Comparison of ENCODE assay signal across 27 cellular contexts in the genomic region with DNA sequence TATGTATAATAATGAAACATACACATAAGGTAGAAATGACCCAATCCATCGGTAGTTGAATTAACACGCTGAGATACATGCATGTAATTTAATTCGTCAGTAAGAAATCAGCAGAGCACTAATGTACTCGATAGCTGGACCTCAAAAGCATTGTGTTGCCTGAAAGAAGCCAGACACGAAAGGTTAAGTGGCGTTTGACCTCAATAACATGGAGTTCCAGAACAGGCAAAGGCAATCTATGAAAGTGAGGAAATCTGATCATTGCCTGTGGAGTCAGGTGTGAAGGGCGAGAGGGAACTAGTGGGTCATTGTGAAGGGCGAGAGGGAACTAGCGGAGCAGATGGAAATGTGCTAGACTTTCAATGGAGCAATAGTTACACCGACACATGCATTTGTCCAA.
"Had no signal": no experiment of that assay in that cellular context is flagged by ENCODE, and none has a peak within 500 bp of the region (broad histone marks: within the 10 kb centered on the region; RNA-seq: fewer than 3 reads in every experiment).

No MANE protein-coding gene starts in this region.

- H3K4me1 ChIP-seq: left lung, suprapubic skin, tibial artery, upper lobe of right lung, uterus had no signal

- ATAC-seq: left lung; mucosa of descending colon; naive thymus-derived CD4-positive, alpha-beta T cell; right cardiac atrium; sciatic nerve; stimulated activated effector memory CD8-positive, alpha-beta T cell treated with anti-CD3 and anti-CD28 coated beads, Interleukin-12 subunit alpha, Interleukin-12 subunit beta, amount 100 ng/mL, for 72 hours; upper lobe of right lung had no signal

- H3K4me3 Mint-ChIP-seq: immature natural killer cell; naive thymus-derived CD4-positive, alpha-beta T cell; natural killer cell treated with Interleukin-12 subunit alpha and Interleukin-12 subunit beta and Interleukin-15 and Interleukin-18, amount 100 ng/mL, for 72 hours; stimulated activated effector memory CD8-positive, alpha-beta T cell treated with anti-CD3 and anti-CD28 coated beads, Interleukin-12 subunit alpha, Interleukin-12 subunit beta, amount 100 ng/mL, for 72 hours; stimulated activated naive CD8-positive, alpha-beta T cell treated with anti-CD3 and anti-CD28 coated beads, Interleukin-15, Interleukin-2, amounts not matched to agents 100 ng/mL and 50 ng/mL, for 24 hours had no signal

- H3K36me3 ChIP-seq: left lung, ovary, suprapubic skin, thoracic aorta, tibial artery, upper lobe of right lung, uterus had no signal

- H3K9me3 Mint-ChIP-seq: immature natural killer cell; natural killer cell treated with Interleukin-12 subunit alpha and Interleukin-12 subunit beta and Interleukin-15 and Interleukin-18, amount 100 ng/mL, for 72 hours; stimulated activated effector memory CD8-positive, alpha-beta T cell treated with anti-CD3 and anti-CD28 coated beads, Interleukin-12 subunit alpha, Interleukin-12 subunit beta, amount 100 ng/mL, for 72 hours; stimulated activated naive CD8-positive, alpha-beta T cell treated with anti-CD3 and anti-CD28 coated beads, Interleukin-15, Interleukin-2, amounts not matched to agents 100 ng/mL and 50 ng/mL, for 24 hours had no signal

- H3K27me3 ChIP-seq: ovary, suprapubic skin, tibial artery, upper lobe of right lung, uterus had no signal

- H3K27me3 Mint-ChIP-seq: progenitor cell of endocrine pancreas; stimulated activated naive CD8-positive, alpha-beta T cell treated with anti-CD3 and anti-CD28 coated beads, Interleukin-15, Interleukin-2, amounts not matched to agents 100 ng/mL and 50 ng/mL, for 24 hours had no signal

- H3K4me3 ChIP-seq: left lung, lung, mucosa of descending colon, ovary, skin epidermis, suprapubic skin, thoracic aorta, tibial artery, upper lobe of right lung, uterus had no signal

- H3K27ac Mint-ChIP-seq: immature natural killer cell; naive thymus-derived CD4-positive, alpha-beta T cell; natural killer cell treated with Interleukin-12 subunit alpha and Interleukin-12 subunit beta and Interleukin-15 and Interleukin-18, amount 100 ng/mL, for 72 hours; progenitor cell of endocrine pancreas; stimulated activated effector memory CD8-positive, alpha-beta T cell treated with anti-CD3 and anti-CD28 coated beads, Interleukin-12 subunit alpha, Interleukin-12 subunit beta, amount 100 ng/mL, for 72 hours; stimulated activated naive CD8-positive, alpha-beta T cell treated with anti-CD3 and anti-CD28 coated beads, Interleukin-15, Interleukin-2, amounts not matched to agents 100 ng/mL and 50 ng/mL, for 24 hours had no signal

- H3K27ac ChIP-seq: left lung, ovary, skin epidermis, suprapubic skin, thoracic aorta, tibial artery, upper lobe of right lung, uterus had no signal

- H3K4me1 Mint-ChIP-seq: immature natural killer cell; naive thymus-derived CD4-positive, alpha-beta T cell; stimulated activated effector memory CD8-positive, alpha-beta T cell treated with anti-CD3 and anti-CD28 coated beads, Interleukin-12 subunit alpha, Interleukin-12 subunit beta, amount 100 ng/mL, for 72 hours had no signal

- H3K9me3 ChIP-seq: left lung, mucosa of descending colon, ovary, suprapubic skin, thoracic aorta, tibial artery, upper lobe of right lung, uterus had no signal

- DNase-seq: hippocampal formation; immature natural killer cell; left lung; mesendoderm; midbrain; mucosa of descending colon; naive thymus-derived CD4-positive, alpha-beta T cell; ovary; right cardiac atrium; stimulated activated CD4-positive, alpha-beta T cell treated with anti-CD3 and anti-CD28 coated beads, Interleukin-12 subunit alpha, Interleukin-12 subunit beta, amount 100 ng/mL, for 4 hours; stimulated activated CD4-positive, alpha-beta T cell treated with anti-CD3 and anti-CD28 coated beads, Interleukin-15, amount 100 ng/mL, for 24 hours; stimulated activated CD4-positive, alpha-beta T cell treated with anti-CD3 and anti-CD28 coated beads, Interleukin-2, amount 100 ng/mL, for 24 hours; stimulated activated CD4-positive, alpha-beta T cell treated with anti-CD3 and anti-CD28 coated beads, Interleukin-4, amount 100 ng/mL, for 1 hour; stimulated activated naive CD4-positive, alpha-beta T cell; tibial artery; trophoblast cell; upper lobe of right lung; uterus had no signal

- H3K36me3 Mint-ChIP-seq: immature natural killer cell; naive thymus-derived CD4-positive, alpha-beta T cell; natural killer cell treated with Interleukin-12 subunit alpha and Interleukin-12 subunit beta and Interleukin-15 and Interleukin-18, amount 100 ng/mL, for 72 hours; stimulated activated effector memory CD8-positive, alpha-beta T cell treated with anti-CD3 and anti-CD28 coated beads, Interleukin-12 subunit alpha, Interleukin-12 subunit beta, amount 100 ng/mL, for 72 hours had no signal
